Comparison of ENCODE assay signal across 18 cellular contexts in the genomic region with DNA sequence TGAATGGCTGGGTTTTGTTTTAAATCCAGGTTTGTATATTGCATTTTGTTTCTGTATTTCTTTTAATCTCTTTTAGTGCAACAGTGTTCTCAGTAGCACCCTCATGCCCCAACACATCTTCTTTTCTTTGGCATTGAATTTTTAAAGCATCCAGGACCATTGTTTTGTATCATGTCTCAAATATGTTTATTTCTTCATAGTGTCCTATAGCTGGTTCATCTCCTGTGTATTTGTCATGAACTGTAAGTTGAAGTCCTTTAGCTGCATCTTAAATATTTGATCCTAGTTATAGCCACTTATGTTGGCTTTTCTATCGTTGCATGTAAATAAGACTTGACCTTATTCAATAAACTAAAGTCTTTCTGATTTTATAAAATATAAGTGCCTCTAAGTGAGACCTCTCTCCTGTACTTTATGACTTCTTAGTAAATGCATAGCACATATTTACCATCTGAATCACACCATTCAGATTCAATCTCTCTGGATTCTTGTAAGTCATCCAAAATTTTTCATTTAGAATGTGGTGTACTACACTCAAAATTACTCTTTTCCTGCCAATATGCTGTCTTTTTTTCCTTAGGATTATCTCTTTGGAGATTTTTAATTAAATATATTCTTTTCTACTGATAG. TPM values are rescaled to one million over a fixed set of nuclear protein-coding genes. Genes with fewer than 3 reads are reported as not detected.
A peak's percentile ranks its signal among the peaks of the same experiment; 100 is the strongest.
DNase-seq lines count a peak whose midpoint lies in the region; ATAC-seq, FAIRE-seq and TF ChIP-seq lines count a peak whose summit lies in the region.
"Had no signal": no experiment of that assay in that cellular context is flagged by ENCODE, and none has a peak within 500 bp of the region (broad histone marks: within the 10 kb centered on the region; RNA-seq: fewer than 3 reads in every experiment).

No MANE protein-coding gene starts in this region.

- H3K27ac ChIP-seq in astrocyte (ENCODE audit: low read depth, low read length) = no peak overlapping the region
- H3K27ac ChIP-seq in foreskin keratinocyte = no peak overlapping the region
- H3K27ac ChIP-seq: prostate gland, tibial artery had no signal

- no peaks in the 10 kb centered on the region for H4K20me1 ChIP-seq in astrocyte (ENCODE audit: insufficient read depth, low read length)

- peak overlapping the region; percentile 6 for H3K4me2 ChIP-seq in astrocyte (ENCODE audit: low read length)

- FAIRE-seq in astrocyte (lab: Jason Lieb, UNC) = no peak

- H3K4me3 ChIP-seq in astrocyte (ENCODE audit: insufficient read depth, low read depth, low read length) = no peak overlapping the region
- H3K4me3 ChIP-seq: prostate gland, tibial artery had no signal

- H3K4me1 ChIP-seq in astrocyte (ENCODE audit: insufficient read depth, low read length) (peaks cover 14% of the 10 kb centered on the region), foreskin keratinocyte (peaks cover 52% of the 10 kb centered on the region)
- H3K4me1 ChIP-seq: prostate gland had no signal

- no peak overlapping the region for H2AFZ ChIP-seq in astrocyte (ENCODE audit: low read depth, low read length)

- H3K36me3 ChIP-seq in astrocyte (ENCODE audit: insufficient read depth, low read length) = no peaks in the 10 kb centered on the region
- H3K36me3 ChIP-seq: BE2C, prostate gland had no signal

- H3K27me3 ChIP-seq in astrocyte (ENCODE audit: insufficient read depth, low read length) = no peaks in the 10 kb centered on the region
- H3K27me3 ChIP-seq in foreskin keratinocyte = no peaks in the 10 kb centered on the region
- H3K27me3 ChIP-seq: BE2C, tibial artery had no signal

- peak; percentile 45 for ATAC-seq in foreskin keratinocyte
- ATAC-seq: left colon had no signal

- H3K27me3 Mint-ChIP-seq in astrocyte (ENCODE audit: low read depth, unreplicated experiment) = no peaks in the 10 kb centered on the region

- no peaks in the 10 kb centered on the region for H3K9me3 ChIP-seq in astrocyte (ENCODE audit: insufficient read depth, low read depth, low read length)
- H3K9me3 ChIP-seq: BE2C, prostate gland, tibial artery had no signal

- H3K79me2 ChIP-seq in astrocyte (ENCODE audit: insufficient read depth, low read length) = no peaks in the 10 kb centered on the region

- in situ Hi-C loops in ACHN (cut with HindIII; ENCODE audit: low pct_ligation_motif_present, low pct_unique_long_range_greater_than_20kb, low sequenced_read_pairs) = no loop called here

- H3K4me3 Mint-ChIP-seq in astrocyte (ENCODE audit: unreplicated experiment) = no peak overlapping the region

- H3K9me3 Mint-ChIP-seq in astrocyte (ENCODE audit: unreplicated experiment) = no peaks in the 10 kb centered on the region

- DNase-seq in ACHN (peak; percentile 53), HS-5 (ENCODE audit: low read depth) (peak; percentile 78), astrocyte (ENCODE audit: low read depth) (peak; percentile 78), foreskin keratinocyte (peak in 1 of 2 donors; percentile 65), NCI-H69 (lab: John Stamatoyannopoulos, UW) (no peak), AG20443 (ENCODE audit: low spot score) (no peak), DMS153 (lab: John Stamatoyannopoulos, UW) (no peak)
- no peak for DNase-seq in activated CD4-positive, alpha-beta T cell treated with anti-CD3 and anti-CD28 coated beads, Interleukin-2, amount 50 U/mL, for 48 hours
- DNase-seq: aorta; BE2C; DMS79; effector CD8-positive, alpha-beta T cell; head of caudate nucleus; left colon; NCI-H1417 treated with DMSO at 0.1 percent for 48 hours; T-helper 9 cell; tibial artery had no signal

- H3K36me3 Mint-ChIP-seq in astrocyte (ENCODE audit: low read depth, unreplicated experiment) = no peaks in the 10 kb centered on the region

- no peak overlapping the region for H3K9ac ChIP-seq in astrocyte (ENCODE audit: low read length)

- peaks cover 43% of the 10 kb centered on the region for H3K4me1 Mint-ChIP-seq in astrocyte (ENCODE audit: low read depth, unreplicated experiment)

- TF ChIP-seq CTCF in astrocyte (IDR thresholded peaks at IDR 0.05; ENCODE audit: insufficient read depth, low read depth, low read length) (no peak), foreskin keratinocyte (conservative IDR thresholded peaks at IDR 0.05) (no peak)

- H3K27ac Mint-ChIP-seq in astrocyte (ENCODE audit: unreplicated experiment) = no peak overlapping the region

RNA-seq across cellular contexts. Expression of a gene that starts 21.0 kb away (rescaled TPM):
- total RNA-seq in astrocyte (31.9 and 32.5 TPM in 2 replicates), foreskin keratinocyte (30.6 and 33.2 TPM in 2 replicates)
- 2.4 and 3.1 TPM in 2 replicates for polyA plus RNA-seq in foreskin keratinocyte

Comparison
In these comparisons a context has a peak if more than half of its experiments do, and no peak if none do; other contexts are left out.
1. DNase-seq: peak in ACHN (single experiment), HS-5 (single experiment) and astrocyte (single experiment); none in activated CD4-positive, alpha-beta T cell treated with anti-CD3 and anti-CD28 coated beads, Interleukin-2, amount 50 U/mL, for 48 hours (0 of 2), NCI-H69 (single experiment), AG20443 (single experiment) and DMS153 (single experiment).